Comparison of ENCODE assay signal across 9 cellular contexts in the genomic region with DNA sequence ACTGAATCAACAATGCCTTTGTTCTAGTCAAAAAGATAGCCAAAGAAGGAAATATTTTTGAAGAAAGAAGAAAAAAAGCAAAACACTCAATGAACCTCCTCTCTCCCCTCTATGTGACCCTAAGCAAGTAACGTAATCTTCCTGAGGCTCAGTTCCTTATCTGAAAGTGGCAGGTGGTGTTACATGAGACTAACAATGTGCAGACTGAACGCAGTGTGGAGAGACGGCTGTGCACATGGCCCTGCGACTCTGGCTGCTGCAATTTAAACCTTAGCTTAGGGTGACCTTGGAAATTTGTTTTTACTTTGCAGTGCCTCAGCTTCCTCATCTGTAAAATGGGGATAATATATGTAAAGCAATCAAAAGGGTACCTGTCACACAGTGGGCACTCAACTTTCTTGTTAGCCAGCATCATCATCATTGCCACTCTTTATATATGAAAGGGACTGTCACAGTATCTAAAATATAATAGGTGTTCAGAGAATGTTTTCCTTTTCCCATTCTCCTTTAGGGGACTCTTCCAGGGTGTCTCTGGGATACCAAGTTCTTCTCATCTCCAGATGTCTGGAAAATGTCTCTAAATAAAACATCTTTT.
DNase-seq lines count a peak whose midpoint lies in the region; ATAC-seq lines count a peak whose summit lies in the region.
"Had no signal": no experiment of that assay in that cellular context is flagged by ENCODE, and none has a peak within 500 bp of the region (broad histone marks: within the 10 kb centered on the region; RNA-seq: fewer than 3 reads in every experiment).

No MANE protein-coding gene starts in this region.

- H3K27me3 Mint-ChIP-seq in activated T-helper 17 cell treated with anti-CD3 and anti-CD28 coated beads, Interleukin-2, amount 50 U/mL, for 72 hours, result peaks cover 10% of the 10 kb centered on the region
- H3K27me3 Mint-ChIP-seq: activated naive CD8-positive, alpha-beta T cell treated with anti-CD3 and anti-CD28 coated beads for 36 hours had no signal

- H3K4me1 Mint-ChIP-seq in activated T-helper 17 cell treated with anti-CD3 and anti-CD28 coated beads, Interleukin-2, amount 50 U/mL, for 72 hours, result peaks cover 10% of the 10 kb centered on the region

- no peaks in the 10 kb centered on the region for H3K9me3 ChIP-seq in mucosa of rectum (ENCODE audit: control insufficient read depth in 2 of 2, low read length in 2 of 2)

- no peak overlapping the region for H3K4me3 Mint-ChIP-seq in activated T-helper 17 cell treated with anti-CD3 and anti-CD28 coated beads, Interleukin-2, amount 50 U/mL, for 72 hours
- H3K4me3 Mint-ChIP-seq: activated naive CD8-positive, alpha-beta T cell treated with anti-CD3 and anti-CD28 coated beads for 36 hours had no signal

- no peaks in the 10 kb centered on the region for H3K27me3 ChIP-seq in mucosa of rectum (ENCODE audit: control insufficient read depth in 2 of 2, insufficient read depth in 2 of 2, low read length in 2 of 2)

- H3K4me3 ChIP-seq in mucosa of rectum (ENCODE audit: low read length in 2 of 2), result no peak overlapping the region

- H3K27ac Mint-ChIP-seq in activated T-helper 17 cell treated with anti-CD3 and anti-CD28 coated beads, Interleukin-2, amount 50 U/mL, for 72 hours, result no peak overlapping the region
- H3K27ac Mint-ChIP-seq: activated naive CD8-positive, alpha-beta T cell treated with anti-CD3 and anti-CD28 coated beads for 36 hours had no signal

- no peak overlapping the region for H3K9ac ChIP-seq in mucosa of rectum (ENCODE audit: low read depth in 1 of 2, low read length in 2 of 2)

- H3K36me3 Mint-ChIP-seq in activated T-helper 17 cell treated with anti-CD3 and anti-CD28 coated beads, Interleukin-2, amount 50 U/mL, for 72 hours (ENCODE audit: low read depth), result no peaks in the 10 kb centered on the region
- H3K36me3 Mint-ChIP-seq: activated naive CD8-positive, alpha-beta T cell treated with anti-CD3 and anti-CD28 coated beads for 36 hours had no signal

- peak; percentile 37 for DNase-seq in amniotic epithelial cell (ENCODE audit: low read depth)
- DNase-seq in T-helper 2 cell, result no peak
- DNase-seq: activated naive CD8-positive, alpha-beta T cell treated with anti-CD3 and anti-CD28 coated beads for 36 hours had no signal

- H3K27ac ChIP-seq in mucosa of rectum (ENCODE audit: low read depth in 2 of 2, low read length in 2 of 2), result peak overlapping the region; percentile 59 to 61

- no peaks in the 10 kb centered on the region for H3K9me3 Mint-ChIP-seq in activated T-helper 17 cell treated with anti-CD3 and anti-CD28 coated beads, Interleukin-2, amount 50 U/mL, for 72 hours
- H3K9me3 Mint-ChIP-seq: activated naive CD8-positive, alpha-beta T cell treated with anti-CD3 and anti-CD28 coated beads for 36 hours had no signal

- H3K4me1 ChIP-seq in mucosa of rectum (ENCODE audit: control insufficient read depth in 2 of 2, insufficient read depth in 2 of 2, low read length in 2 of 2), result peaks cover 41 to 56% of the 10 kb centered on the region in 2 donors

- H3K36me3 ChIP-seq in mucosa of rectum (ENCODE audit: control insufficient read depth in 2 of 2, insufficient read depth in 2 of 2, low read length in 2 of 2), result no peaks in the 10 kb centered on the region

- ATAC-seq in GM18502 (IDR thresholded peaks at IDR 0.05; ENCODE audit: poor library complexity, unreplicated experiment), result peak; percentile 65
- peak; percentile 95 for ATAC-seq in HG03354 (IDR thresholded peaks at IDR 0.05; ENCODE audit: poor library complexity, severe bottlenecking, unreplicated experiment)
- no peak for ATAC-seq in HG03565 (IDR thresholded peaks at IDR 0.05; ENCODE audit: unreplicated experiment)
- ATAC-seq in activated T-helper 17 cell treated with anti-CD3 and anti-CD28 coated beads, Interleukin-2, amount 50 U/mL, for 72 hours (replicated peaks), result no peak
- ATAC-seq in HG03520 (IDR thresholded peaks at IDR 0.05; ENCODE audit: unreplicated experiment), result no peak

Comparison
In these comparisons a context has a peak if more than half of its experiments do, and no peak if none do; other contexts are left out.
1. ATAC-seq: peak in GM18502 (single experiment) and HG03354 (single experiment); none in HG03565 (single experiment), activated T-helper 17 cell treated with anti-CD3 and anti-CD28 coated beads, Interleukin-2, amount 50 U/mL, for 72 hours (single experiment) and HG03520 (single experiment).